ENCODE assay signal across 27 cellular contexts in the genomic region with DNA sequence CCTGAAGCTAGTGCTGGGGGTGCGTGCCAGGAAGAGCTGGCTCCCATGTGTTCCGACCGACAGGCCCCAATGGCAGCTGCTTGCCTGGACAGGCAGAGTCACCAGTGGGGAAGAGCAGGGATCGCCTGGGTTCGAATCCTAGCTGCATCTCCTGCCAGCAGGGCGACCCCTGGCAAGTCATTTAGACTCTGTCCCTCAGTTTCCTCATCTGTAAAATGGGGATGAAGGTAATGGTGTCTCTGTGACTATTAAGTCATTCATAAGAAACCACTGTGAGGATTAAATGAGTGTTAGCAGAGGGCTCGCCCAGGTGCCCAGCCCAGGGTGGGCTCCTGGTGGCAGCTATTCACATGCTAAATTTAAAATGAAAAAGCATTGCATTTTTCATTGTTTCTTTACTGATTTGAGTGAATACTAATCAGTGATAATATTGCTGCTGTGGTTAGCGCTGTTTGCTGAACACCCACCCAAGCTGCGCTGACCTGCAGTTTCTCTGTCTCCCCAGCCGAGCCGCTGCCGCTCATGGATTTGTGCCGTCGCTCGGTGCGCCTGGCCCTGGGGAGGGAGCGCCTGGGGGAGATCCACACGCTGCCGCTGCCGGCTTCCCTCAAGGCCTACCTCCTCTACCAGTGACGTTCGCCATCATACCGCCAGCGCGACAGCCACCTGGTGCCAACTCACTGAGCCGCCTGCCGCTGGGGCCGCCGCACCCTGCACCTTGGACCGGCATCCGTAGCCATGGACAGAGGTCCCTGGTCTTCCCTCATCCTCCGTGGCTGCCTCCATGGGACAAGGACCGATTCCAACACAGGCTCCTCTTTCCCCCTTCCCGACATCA.
"Had no signal": no experiment of that assay in that cellular context is flagged by ENCODE, and none has a peak within 500 bp of the region (broad histone marks: within the 10 kb centered on the region; RNA-seq: fewer than 3 reads in every experiment).

No MANE protein-coding gene starts in this region.

- FAIRE-seq: astrocyte, frontal cortex, islet of Langerhans had no signal

- H3K4me3 ChIP-seq: left lung, right atrium auricular region, uterus had no signal

- H3K36me3 Mint-ChIP-seq: activated CD4-positive, alpha-beta memory T cell treated with anti-CD3 and anti-CD28 coated beads for 36 hours; activated naive CD4-positive, alpha-beta T cell treated with anti-CD3 and anti-CD28 coated beads, Interleukin-2, amount 10 ng/mL, durations not matched to agents 7 days and 5 days; activated naive CD8-positive, alpha-beta T cell treated with anti-CD3 and anti-CD28 coated beads, Interleukin-2, amount 10 ng/mL, durations not matched to agents 7 days and 5 days; type B pancreatic cell had no signal

- H3K4me3 Mint-ChIP-seq: activated CD4-positive, alpha-beta memory T cell treated with anti-CD3 and anti-CD28 coated beads for 36 hours; activated CD4-positive, alpha-beta T cell treated with anti-CD3 and anti-CD28 coated beads, Interleukin-2, amount 10 ng/mL, durations not matched to agents 24 days and 14 days; activated naive CD4-positive, alpha-beta T cell treated with anti-CD3 and anti-CD28 coated beads, Interleukin-2, amount 10 ng/mL, durations not matched to agents 7 days and 5 days; activated naive CD8-positive, alpha-beta T cell treated with anti-CD3 and anti-CD28 coated beads, Interleukin-2, amount 10 ng/mL, durations not matched to agents 7 days and 5 days; dendritic cell treated with granulocyte-macrophage colony-stimulating factor and Interleukin-4, amounts not matched to agents 40 ng/mL and 50 ng/mL, for 4 days; endodermal cell; type B pancreatic cell had no signal

- H3K36me3 ChIP-seq: uterus had no signal

- H3K9me3 Mint-ChIP-seq: activated CD4-positive, alpha-beta memory T cell treated with anti-CD3 and anti-CD28 coated beads for 36 hours; activated CD4-positive, alpha-beta T cell treated with anti-CD3 and anti-CD28 coated beads, Interleukin-2, amount 10 ng/mL, durations not matched to agents 24 days and 14 days; activated naive CD4-positive, alpha-beta T cell treated with anti-CD3 and anti-CD28 coated beads, Interleukin-2, amount 10 ng/mL, durations not matched to agents 7 days and 5 days; activated naive CD8-positive, alpha-beta T cell treated with anti-CD3 and anti-CD28 coated beads, Interleukin-2, amount 10 ng/mL, durations not matched to agents 7 days and 5 days; dendritic cell treated with granulocyte-macrophage colony-stimulating factor and Interleukin-4, amounts not matched to agents 40 ng/mL and 50 ng/mL, for 4 days; endodermal cell; naive thymus-derived CD4-positive, alpha-beta T cell; type B pancreatic cell had no signal

- H3K27ac Mint-ChIP-seq: activated CD4-positive, alpha-beta memory T cell treated with anti-CD3 and anti-CD28 coated beads for 36 hours; activated CD4-positive, alpha-beta T cell treated with anti-CD3 and anti-CD28 coated beads, Interleukin-2, amount 10 ng/mL, durations not matched to agents 24 days and 14 days; activated naive CD4-positive, alpha-beta T cell treated with anti-CD3 and anti-CD28 coated beads, Interleukin-2, amount 10 ng/mL, durations not matched to agents 7 days and 5 days; activated naive CD8-positive, alpha-beta T cell treated with anti-CD3 and anti-CD28 coated beads, Interleukin-2, amount 10 ng/mL, durations not matched to agents 7 days and 5 days; dendritic cell treated with granulocyte-macrophage colony-stimulating factor and Interleukin-4, amounts not matched to agents 40 ng/mL and 50 ng/mL, for 4 days; endodermal cell; type B pancreatic cell had no signal

- H3K27me3 ChIP-seq: brain microvascular endothelial cell, left lung, right atrium auricular region, uterus had no signal

- ATAC-seq: esophagus mucosa; left lung; naive thymus-derived CD4-positive, alpha-beta T cell had no signal

- H3K9me3 ChIP-seq: left lung, right atrium auricular region, uterus had no signal

- DNase-seq: activated CD4-positive, alpha-beta memory T cell treated with anti-CD3 and anti-CD28 coated beads for 36 hours; activated CD4-positive, alpha-beta T cell treated with anti-CD3 and anti-CD28 coated beads, Interleukin-2, amount 10 ng/mL, durations not matched to agents 24 days and 14 days; activated CD4-positive, CD25-positive, alpha-beta regulatory T cell treated with anti-CD3 and anti-CD28 coated beads, Interleukin-2, amount 50 U/mL, for 72 hours; activated CD8-positive, alpha-beta memory T cell treated with anti-CD3 and anti-CD28 coated beads, Interleukin-2, amount 50 U/mL, for 4 hours; activated gamma-delta T cell; activated naive CD4-positive, alpha-beta T cell treated with anti-CD3 and anti-CD28 coated beads, Interleukin-2, amount 10 ng/mL, durations not matched to agents 7 days and 5 days; activated naive CD8-positive, alpha-beta T cell treated with anti-CD3 and anti-CD28 coated beads, Interleukin-2, amount 10 ng/mL, durations not matched to agents 7 days and 5 days; activated T-cell treated with anti-CD3 and anti-CD28 coated beads, Interleukin-2, amount 50 U/mL, for 1 hour; brain microvascular endothelial cell; central memory CD4-positive, alpha-beta T cell; endodermal cell; glutamatergic neuron; left lung; naive thymus-derived CD4-positive, alpha-beta T cell; occipital lobe; stimulated activated CD4-positive, alpha-beta T cell treated with anti-CD3 and anti-CD28 coated beads, Interleukin-15, amount 100 ng/mL, for 24 hours; stimulated activated CD4-positive, alpha-beta T cell treated with anti-CD3 and anti-CD28 coated beads, Interleukin-2, amount 100 ng/mL, for 24 hours; stimulated activated naive CD4-positive, alpha-beta T cell; T-helper 2 cell; uterus had no signal

- H3K27me3 Mint-ChIP-seq: activated CD4-positive, alpha-beta memory T cell treated with anti-CD3 and anti-CD28 coated beads for 36 hours; activated CD4-positive, alpha-beta T cell treated with anti-CD3 and anti-CD28 coated beads, Interleukin-2, amount 10 ng/mL, durations not matched to agents 24 days and 14 days; naive thymus-derived CD4-positive, alpha-beta T cell; type B pancreatic cell had no signal

- H3K27ac ChIP-seq: brain microvascular endothelial cell, left lung had no signal
